Comparison of ENCODE assay signal across 8 cellular contexts in genomic region chr3:45596290-45596791, GRCh38. TPM values are rescaled to one million over a fixed set of nuclear protein-coding genes. Genes with fewer than 3 reads are reported as not detected.
DNase-seq lines count a peak whose midpoint lies in the region; ATAC-seq and TF ChIP-seq lines count a peak whose summit lies in the region.

No MANE protein-coding gene starts in this region.

- peak overlapping the region; percentile 22 to 97 (median 82) for H3K4me3 ChIP-seq in heart left ventricle
- H3K4me3 ChIP-seq in SK-N-MC: peak overlapping the region; percentile 53
- H3K4me3 ChIP-seq in hepatocyte: no peak overlapping the region
- peak overlapping the region in 1 of 3 donors; percentile 79 for H3K4me3 ChIP-seq in thyroid gland (replicated peaks in 1 of 3)

- intact Hi-C loops in heart left ventricle (cut with DNase I) (loop anchor here in 4 of 10 donors (5.0 to 10.0 kb wide), 3 partner anchors 46 to 82 kb away; no protein-coding TSS in a partner anchor), Right ventricle myocardium inferior (cut with DNase I) (no loop called here), thyroid gland (cut with DNase I) (no loop called here)

- ATAC-seq in heart left ventricle: no peak
- no peak for ATAC-seq in Right ventricle myocardium inferior
- peak; percentile 46 for ATAC-seq in HG02943 (IDR thresholded peaks at IDR 0.05; ENCODE audit: low read depth, unreplicated experiment)

- H3K9ac ChIP-seq in SK-N-MC (ENCODE audit: insufficient read length): no peak overlapping the region

- H3K9me3 ChIP-seq in heart left ventricle (no peaks in the 10 kb centered on the region), SK-N-MC (ENCODE audit: low read depth, low read length) (no peaks in the 10 kb centered on the region), hepatocyte (ENCODE audit: low read depth) (no peaks in the 10 kb centered on the region), thyroid gland (no peaks in the 10 kb centered on the region)

- H2AFZ ChIP-seq in hepatocyte: no peak overlapping the region

- DNase-seq in heart left ventricle (peak in 1 of 5 donors; percentile 39), Right ventricle myocardium inferior (ENCODE audit: missing footprints) (no peak), SK-N-MC (ENCODE audit: low read depth, low spot score) (no peak), hepatocyte (ENCODE audit: low spot score) (no peak), thyroid gland (peak in 1 of 2 donors; percentile 47), NCI-H2029 (lab: John Stamatoyannopoulos, UW) (no peak), SHP77 treated with DMSO at 0.1 percent for 48 hours (lab: John Stamatoyannopoulos, UW) (no peak)

- no peaks in the 10 kb centered on the region for H3K27me3 ChIP-seq in heart left ventricle
- H3K27me3 ChIP-seq in hepatocyte: no peaks in the 10 kb centered on the region
- H3K27me3 ChIP-seq in thyroid gland: no peaks in the 10 kb centered on the region

- H3K27ac ChIP-seq in heart left ventricle (peak overlapping the region in 11 of 12 donors; percentile 23 to 97 (median 77)), SK-N-MC (no peak overlapping the region), hepatocyte (no peak overlapping the region), thyroid gland (peak overlapping the region; percentile 84 to 96 (median 85))

- WGBS in heart left ventricle, 4 donors: 49 to 66% (median 54%) methylated on average over 4 of the region's 4 CpGs
- 81% methylated on average over 4 of the region's 4 CpGs for WGBS in hepatocyte (ENCODE audit: low lambda C conversion rate, missing lambda C conversion rate)
- 49 to 53% methylated on average over 4 of the region's 4 CpGs for WGBS in thyroid gland, 2 donors

- H3K79me2 ChIP-seq in hepatocyte: peaks cover 72% of the 10 kb centered on the region

- H4K20me1 ChIP-seq in hepatocyte (ENCODE audit: insufficient read depth, poor library complexity, severe bottlenecking): no peaks in the 10 kb centered on the region

- H3K4me2 ChIP-seq in hepatocyte: peak overlapping the region; percentile 93

- TF ChIP-seq POLR2A in heart left ventricle (IDR thresholded peaks at IDR 0.05) (no peak), thyroid gland (IDR thresholded peaks at IDR 0.05) (no peak)

- H3K36me3 ChIP-seq in heart left ventricle: peaks cover 0 to 20% (median 0%) of the 10 kb centered on the region in 9 donors
- H3K36me3 ChIP-seq in SK-N-MC (ENCODE audit: insufficient read depth, low read length): no peaks in the 10 kb centered on the region
- no peaks in the 10 kb centered on the region for H3K36me3 ChIP-seq in hepatocyte (replicated peaks; ENCODE audit: insufficient read depth, low read depth)
- no peaks in the 10 kb centered on the region for H3K36me3 ChIP-seq in thyroid gland

- TF ChIP-seq CTCF in heart left ventricle (IDR thresholded peaks at IDR 0.05) (no peak), hepatocyte (IDR thresholded peaks at IDR 0.05; ENCODE audit: poor library complexity) (no peak), thyroid gland (IDR thresholded peaks at IDR 0.05) (no peak)

- no peaks in the 10 kb centered on the region for H3K9me2 ChIP-seq in hepatocyte (replicated peaks; ENCODE audit: insufficient read depth)

- H3K4me1 ChIP-seq in heart left ventricle (peaks cover 0 to 81% (median 71%) of the 10 kb centered on the region in 12 donors), hepatocyte (ENCODE audit: insufficient read depth) (peaks cover 35% of the 10 kb centered on the region), thyroid gland (peaks cover 60 to 64% of the 10 kb centered on the region in 2 donors)

RNA-seq across cellular contexts. Expression of gene LIMD1, which starts 1.8 kb away (rescaled TPM):
- 10 to 100 TPM; 24.8 to 42.8 (median 32.9) TPM for total RNA-seq in heart left ventricle
- 10 to 100 TPM; 14.4 to 17.7 TPM for polyA plus RNA-seq in heart left ventricle
- 34.1 TPM for total RNA-seq in Right ventricle myocardium inferior
- total RNA-seq in hepatocyte: 12.1 and 12.5 TPM in 2 replicates
- polyA plus RNA-seq in hepatocyte: 6.7 and 7.3 TPM in 2 replicates
- total RNA-seq in thyroid gland: 10 to 100 TPM; 43.4 to 59.2 (median 52.1) TPM

Comparison
In these comparisons a context has a peak if more than half of its experiments do, and no peak if none do; other contexts are left out.
1. H3K27ac ChIP-seq: peak in heart left ventricle (11 of 12) and thyroid gland (3 of 3); none in SK-N-MC (single experiment) and hepatocyte (single experiment).